20 cellular contexts compared by ENCODE assay signal in genomic region chr4:74316397-74316796, GRCh38. TPM values are rescaled to one million over a fixed set of nuclear protein-coding genes. Genes with fewer than 3 reads are reported as not detected.
"Had no signal": no experiment of that assay in that cellular context is flagged by ENCODE, and none has a peak within 500 bp of the region (broad histone marks: within the 10 kb centered on the region; RNA-seq: fewer than 3 reads in every experiment).

No MANE protein-coding gene starts in this region.

- H3K9me3 Mint-ChIP-seq: activated naive CD8-positive, alpha-beta T cell treated with anti-CD3 and anti-CD28 coated beads, Interleukin-2, amount 50 U/mL, for 24 hours; activated T-cell treated with anti-CD3 and anti-CD28 coated beads, Interleukin-2, amount 50 U/mL, for 4 hours; effector memory CD8-positive, alpha-beta T cell; stimulated activated naive CD8-positive, alpha-beta T cell treated with anti-CD3 and anti-CD28 coated beads, Interleukin-15, Interleukin-2, amounts not matched to agents 100 ng/mL and 50 ng/mL, for 24 hours; T-helper 1 cell treated with Interleukin-12 subunit alpha and Interleukin-12 subunit beta and Interleukin-4 antibody, amounts not matched to agents 30 μg/mL and 1 μg/mL, for 36 hours had no signal

- H3K4me3 ChIP-seq: heart right ventricle, thoracic aorta, uterus had no signal

- ATAC-seq: activated CD4-positive, CD25-positive, alpha-beta regulatory T cell treated with anti-CD3 and anti-CD28 coated beads, Interleukin-2, amount 50 U/mL, for 24 hours; activated naive CD8-positive, alpha-beta T cell treated with anti-CD3 and anti-CD28 coated beads, Interleukin-2, amount 50 U/mL, for 24 hours; activated T-cell treated with anti-CD3 and anti-CD28 coated beads, Interleukin-2, amount 50 U/mL, for 4 hours; effector memory CD8-positive, alpha-beta T cell; heart right ventricle; left ventricle myocardium superior; sciatic nerve; SK-N-SH treated with all-trans-retinoic acid at 6 μM for 48 hours had no signal

- H3K4me1 ChIP-seq: heart right ventricle, uterus had no signal

- H3K4me1 Mint-ChIP-seq: activated naive CD8-positive, alpha-beta T cell treated with anti-CD3 and anti-CD28 coated beads, Interleukin-2, amount 50 U/mL, for 24 hours had no signal

- H3K27ac Mint-ChIP-seq: activated naive CD8-positive, alpha-beta T cell treated with anti-CD3 and anti-CD28 coated beads, Interleukin-2, amount 50 U/mL, for 24 hours; effector memory CD8-positive, alpha-beta T cell; stimulated activated naive CD8-positive, alpha-beta T cell treated with anti-CD3 and anti-CD28 coated beads, Interleukin-15, Interleukin-2, amounts not matched to agents 100 ng/mL and 50 ng/mL, for 24 hours; T-helper 1 cell treated with Interleukin-12 subunit alpha and Interleukin-12 subunit beta and Interleukin-4 antibody, amounts not matched to agents 30 μg/mL and 1 μg/mL, for 36 hours had no signal

- H3K36me3 ChIP-seq: heart right ventricle, thoracic aorta, uterus had no signal

- H3K27me3 Mint-ChIP-seq: activated naive CD8-positive, alpha-beta T cell treated with anti-CD3 and anti-CD28 coated beads, Interleukin-2, amount 50 U/mL, for 24 hours; stimulated activated naive CD8-positive, alpha-beta T cell treated with anti-CD3 and anti-CD28 coated beads, Interleukin-15, Interleukin-2, amounts not matched to agents 100 ng/mL and 50 ng/mL, for 24 hours had no signal

- H3K27ac ChIP-seq: heart right ventricle, thoracic aorta, uterus had no signal

- H3K4me3 Mint-ChIP-seq: activated naive CD8-positive, alpha-beta T cell treated with anti-CD3 and anti-CD28 coated beads, Interleukin-2, amount 50 U/mL, for 24 hours; activated T-cell treated with anti-CD3 and anti-CD28 coated beads, Interleukin-2, amount 50 U/mL, for 4 hours; effector memory CD8-positive, alpha-beta T cell; stimulated activated naive CD8-positive, alpha-beta T cell treated with anti-CD3 and anti-CD28 coated beads, Interleukin-15, Interleukin-2, amounts not matched to agents 100 ng/mL and 50 ng/mL, for 24 hours; T-helper 1 cell treated with Interleukin-12 subunit alpha and Interleukin-12 subunit beta and Interleukin-4 antibody, amounts not matched to agents 30 μg/mL and 1 μg/mL, for 36 hours had no signal

- H3K27me3 ChIP-seq: uterus had no signal

- DNase-seq: activated CD4-positive, alpha-beta T cell treated with anti-CD3 and anti-CD28 coated beads, Interleukin-2, amount 50 U/mL, for 48 hours; activated naive CD8-positive, alpha-beta T cell treated with anti-CD3 and anti-CD28 coated beads, Interleukin-2, amount 50 U/mL, for 24 hours; activated T-cell treated with anti-CD3 and anti-CD28 coated beads, Interleukin-2, amount 50 U/mL, for 4 hours; caudate nucleus; cortex of kidney; effector memory CD8-positive, alpha-beta T cell; foreskin melanocyte; heart right ventricle; left ventricle myocardium superior; stimulated activated CD4-positive, alpha-beta T cell treated with anti-CD3 and anti-CD28 coated beads, Interleukin-4, amount 100 ng/mL, for 1 hour; stimulated activated CD8-positive, alpha-beta memory T cell treated with anti-CD3 and anti-CD28 coated beads, Interleukin-4, amount 100 ng/mL, for 48 hours; uterus had no signal

RNA-seq across cellular contexts. Expression of gene EPGN, which starts 8.1 kb away (rescaled TPM):
- polyA plus RNA-seq: neural cell had no signal

RNA-seq across cellular contexts. Expression of gene EREG, which starts 48.5 kb away (rescaled TPM):
- total RNA-seq: pulmonary artery endothelial cell had no signal
- polyA plus RNA-seq: neural cell had no signal
